In genomic region chr4:38386654-38387188, GRCh38 we compare ENCODE assay signal across 23 cellular contexts.
DNase-seq lines count a peak whose midpoint lies in the region; ATAC-seq, FAIRE-seq and TF ChIP-seq lines count a peak whose summit lies in the region.
"Had no signal": no experiment of that assay in that cellular context is flagged by ENCODE, and none has a peak within 500 bp of the region (broad histone marks: within the 10 kb centered on the region; RNA-seq: fewer than 3 reads in every experiment).

No MANE protein-coding gene starts in this region.

- TF ChIP-seq EP300 in Ishikawa (IDR thresholded peaks at IDR 0.05; ENCODE audit: borderline replicate concordance) (no peak), HepG2 (IDR thresholded peaks at IDR 0.05; ENCODE audit: low read depth in 2 of 2, low read length in 2 of 2) (no peak), HepG2 (CRISPR knock-in tag; IDR thresholded peaks at IDR 0.05; ENCODE audit: borderline replicate concordance) (no peak)

- TF ChIP-seq CTCF in Peyer's patch (IDR thresholded peaks at IDR 0.05): no peak
- TF ChIP-seq CTCF in HepG2 (CRISPR knock-in tag; IDR thresholded peaks at IDR 0.05): no peak

- BruUV-seq in HepG2 (replicated peaks; lab: Mats Ljungman, UMichigan): no TSS peak

- H3K27ac ChIP-seq in Peyer's patch: peak overlapping the region in 3 of 4 donors; percentile 30 to 85 (median 73)
- H3K27ac ChIP-seq in HepG2 (ENCODE audit: extremely low read length, insufficient read depth, low read length): peak overlapping the region; percentile 96
- peak overlapping the region; percentile 3 for H3K27ac ChIP-seq in subcutaneous abdominal adipose tissue (ENCODE audit: low read depth, low read length)
- H3K27ac ChIP-seq: dorsolateral prefrontal cortex had no signal

- in situ Hi-C loops in HepG2 (cut with HindIII; ENCODE audit: extremely low pct_ligation_motif_present, low pct_unique_long_range_greater_than_20kb): no loop called here

- H3K9ac ChIP-seq in HepG2 (ENCODE audit: insufficient read depth, low read depth, low read length) (peak overlapping the region; percentile 38; the same call in 1 of the 2 replicates), subcutaneous abdominal adipose tissue (ENCODE audit: low read length in 5 of 5) (no peak overlapping the region)

- DNase-seq in Peyer's patch (no peak), HepG2 (ENCODE audit: low spot score) (no peak), NCI-H2029 (lab: John Stamatoyannopoulos, UW) (no peak), posterior cingulate gyrus (no peak)
- no peak for DNase-seq in activated CD8-positive, alpha-beta T cell treated with anti-CD3 and anti-CD28 coated beads, Interleukin-2, amount 10 ng/mL, durations not matched to agents 7 days and 5 days
- DNase-seq: activated CD8-positive, alpha-beta T cell treated with anti-CD3 and anti-CD28 coated beads for 36 hours; activated naive CD4-positive, alpha-beta T cell treated with Interleukin-2 at 50 U/mL for 16 hours; activated T-cell treated with anti-CD3 and anti-CD28 coated beads, Interleukin-2, amount 50 U/mL, for 1 hour; amniotic stem cell; foreskin fibroblast; HFFc6; hippocampal formation; NCI-H82; SW 1271 had no signal

- WGBS in HepG2 (ENCODE audit: low lambda C conversion rate): 54% methylated on average over 2 of the region's 2 CpGs

- intact Hi-C loops in HepG2 (cut with micrococcal nuclease; ENCODE audit: unreplicated experiment): loop anchor here (5.0 kb wide), 1 partner anchor 286 kb away; no protein-coding TSS in a partner anchor
- intact Hi-C loops in posterior cingulate gyrus (cut with DNase I): no loop called here

- H3K9me3 Mint-ChIP-seq in activated CD8-positive, alpha-beta T cell treated with anti-CD3 and anti-CD28 coated beads, Interleukin-2, amount 10 ng/mL, durations not matched to agents 7 days and 5 days (ENCODE audit: insufficient read depth): peaks cover 15% of the 10 kb centered on the region

- H2AFZ ChIP-seq in HepG2 (ENCODE audit: low read length): no peak overlapping the region

- FAIRE-seq in HepG2 (lab: Jason Lieb, UNC): no peak
- FAIRE-seq: D721Med had no signal

- no peaks in the 10 kb centered on the region for H3K27me3 Mint-ChIP-seq in activated CD8-positive, alpha-beta T cell treated with anti-CD3 and anti-CD28 coated beads, Interleukin-2, amount 10 ng/mL, durations not matched to agents 7 days and 5 days (ENCODE audit: low read depth)
- H3K27me3 Mint-ChIP-seq: activated CD8-positive, alpha-beta T cell treated with anti-CD3 and anti-CD28 coated beads for 36 hours; stimulated activated naive CD8-positive, alpha-beta T cell treated with anti-CD3 and anti-CD28 coated beads, Interleukin-15, Interleukin-2, amounts not matched to agents 100 ng/mL and 50 ng/mL, for 24 hours had no signal

- H3K4me2 ChIP-seq in HepG2 (ENCODE audit: low read depth, low read length): peak overlapping the region; percentile 90; the same call in 1 of the 2 replicates

- H3K36me3 Mint-ChIP-seq in activated CD8-positive, alpha-beta T cell treated with anti-CD3 and anti-CD28 coated beads, Interleukin-2, amount 10 ng/mL, durations not matched to agents 7 days and 5 days (ENCODE audit: low read depth): peaks cover 8% of the 10 kb centered on the region

- H3K36me3 ChIP-seq in Peyer's patch: no peaks in the 10 kb centered on the region
- H3K36me3 ChIP-seq in HepG2 (replicated peaks in 1 of 2; ENCODE audit: control insufficient read depth in 1 of 2, insufficient read depth in 2 of 2, low read length in 2 of 2): no peaks in the 10 kb centered on the region
- no peaks in the 10 kb centered on the region for H3K36me3 ChIP-seq in subcutaneous abdominal adipose tissue (ENCODE audit: control insufficient read depth in 5 of 5, insufficient read depth in 5 of 5, low read length in 5 of 5)
- H3K36me3 ChIP-seq: uterus had no signal

- CTCF ChIA-PET in HepG2 (lab: Yijun Ruan, JAX; ENCODE audit: low intra/inter-chr PET ratio, low total read pairs): no interaction called here
- CTCF ChIA-PET in activated CD8-positive, alpha-beta T cell treated with anti-CD3 and anti-CD28 coated beads, Interleukin-2, amount 10 ng/mL, durations not matched to agents 7 days and 5 days (lab: Charles Lee): no interaction called here

- H3K4me1 Mint-ChIP-seq in activated CD8-positive, alpha-beta T cell treated with anti-CD3 and anti-CD28 coated beads, Interleukin-2, amount 10 ng/mL, durations not matched to agents 7 days and 5 days (ENCODE audit: low read depth): no peaks in the 10 kb centered on the region

- H3K4me3 Mint-ChIP-seq in activated CD8-positive, alpha-beta T cell treated with anti-CD3 and anti-CD28 coated beads, Interleukin-2, amount 10 ng/mL, durations not matched to agents 7 days and 5 days: no peak overlapping the region
- H3K4me3 Mint-ChIP-seq: activated CD8-positive, alpha-beta T cell treated with anti-CD3 and anti-CD28 coated beads for 36 hours; CD14-positive monocyte; HFFc6; stimulated activated naive CD8-positive, alpha-beta T cell treated with anti-CD3 and anti-CD28 coated beads, Interleukin-15, Interleukin-2, amounts not matched to agents 100 ng/mL and 50 ng/mL, for 24 hours had no signal

- no peaks in the 10 kb centered on the region for H3K27me3 ChIP-seq in Peyer's patch
- H3K27me3 ChIP-seq in HepG2 (ENCODE audit: control insufficient read depth in 1 of 2, insufficient read depth in 2 of 2, low read length in 2 of 2): no peaks in the 10 kb centered on the region
- H3K27me3 ChIP-seq in subcutaneous abdominal adipose tissue (ENCODE audit: control insufficient read depth in 5 of 5, insufficient read depth in 4 of 5, low read length in 5 of 5): no peaks in the 10 kb centered on the region
- H3K27me3 ChIP-seq: dorsolateral prefrontal cortex, uterus had no signal

- H3K4me3 ChIP-seq in Peyer's patch: no peak overlapping the region
- no peak overlapping the region for H3K4me3 ChIP-seq in HepG2 (replicated peaks in 1 of 3; ENCODE audit: insufficient read depth in 1 of 3, low read depth in 2 of 3, low read length in 3 of 3)
- no peak overlapping the region for H3K4me3 ChIP-seq in subcutaneous abdominal adipose tissue (ENCODE audit: low read depth in 1 of 5, low read length in 5 of 5)
- H3K4me3 ChIP-seq: dorsolateral prefrontal cortex, lung, uterus had no signal

- TF ChIP-seq RAD21 in Ishikawa (IDR thresholded peaks at IDR 0.05; ENCODE audit: low read depth): no peak
- TF ChIP-seq RAD21 in HepG2 (CRISPR knock-in tag; IDR thresholded peaks at IDR 0.05): no peak

- ATAC-seq in HepG2 (no peak), esophagus mucosa (no peak)
- no peak for ATAC-seq in activated CD8-positive, alpha-beta T cell treated with anti-CD3 and anti-CD28 coated beads, Interleukin-2, amount 10 ng/mL, durations not matched to agents 7 days and 5 days
- ATAC-seq: activated CD8-positive, alpha-beta T cell treated with anti-CD3 and anti-CD28 coated beads for 36 hours had no signal

- H4K20me1 ChIP-seq in HepG2 (ENCODE audit: insufficient read depth, low read length): no peaks in the 10 kb centered on the region

- POLR2A ChIA-PET in HepG2 (lab: Yijun Ruan, JAX): interaction anchor here (1.9 kb wide), 1 partner anchor 286 kb away, joined by 6 read pairs; no protein-coding TSS in a partner anchor
- POLR2A ChIA-PET in activated CD8-positive, alpha-beta T cell treated with anti-CD3 and anti-CD28 coated beads, Interleukin-2, amount 10 ng/mL, durations not matched to agents 7 days and 5 days (lab: Charles Lee): no interaction called here

- no peak for TF ChIP-seq POLR2A in Peyer's patch (IDR thresholded peaks at IDR 0.05)
- TF ChIP-seq POLR2A in HepG2 (IDR thresholded peaks at IDR 0.05; ENCODE audit: insufficient read depth in 1 of 2, low read depth in 2 of 2, low read length in 2 of 2): no peak

- H3K4me1 ChIP-seq in Peyer's patch (peaks cover 0 to 30% (median 0%) of the 10 kb centered on the region in 4 donors), HepG2 (ENCODE audit: insufficient read depth, low read length) (peaks cover 75% of the 10 kb centered on the region), subcutaneous abdominal adipose tissue (ENCODE audit: control insufficient read depth in 5 of 5, insufficient read depth in 5 of 5, low read length in 5 of 5) (peaks cover 2 to 58% (median 50%) of the 10 kb centered on the region in 5 donors)

- peaks cover 0 to 7% (median 0%) of the 10 kb centered on the region in 4 donors for H3K9me3 ChIP-seq in Peyer's patch
- peaks cover 32% of the 10 kb centered on the region for H3K9me3 ChIP-seq in HepG2 (ENCODE audit: low read length)
- no peaks in the 10 kb centered on the region for H3K9me3 ChIP-seq in subcutaneous abdominal adipose tissue (ENCODE audit: control insufficient read depth in 5 of 5, low read length in 5 of 5)
- H3K9me3 ChIP-seq: uterus had no signal

- no peaks in the 10 kb centered on the region for H3K79me2 ChIP-seq in HepG2 (ENCODE audit: insufficient read depth, low read length)

- no peak overlapping the region for H3K27ac Mint-ChIP-seq in activated CD8-positive, alpha-beta T cell treated with anti-CD3 and anti-CD28 coated beads, Interleukin-2, amount 10 ng/mL, durations not matched to agents 7 days and 5 days
- H3K27ac Mint-ChIP-seq: activated CD8-positive, alpha-beta T cell treated with anti-CD3 and anti-CD28 coated beads for 36 hours; CD14-positive monocyte; HFFc6; stimulated activated naive CD8-positive, alpha-beta T cell treated with anti-CD3 and anti-CD28 coated beads, Interleukin-15, Interleukin-2, amounts not matched to agents 100 ng/mL and 50 ng/mL, for 24 hours had no signal

TF ChIP-seq in Ishikawa, 13 proteins besides CTCF, POLR2A, EP300 and RAD21 (continues in another document):
- peak; percentile 68; the same call in 1 of the 2 replicates for TF ChIP-seq MAX (IDR thresholded peaks at IDR 0.05)
- TF ChIP-seq YY1 (IDR thresholded peaks at IDR 0.05; ENCODE audit: low read depth): no peak
- no peak for TF ChIP-seq FOXM1 (IDR thresholded peaks at IDR 0.05; ENCODE audit: borderline replicate concordance, low read depth)
- TF ChIP-seq TEAD4 (IDR thresholded peaks at IDR 0.05): no peak
- no peak for TF ChIP-seq TAF1 (IDR thresholded peaks at IDR 0.05; ENCODE audit: low read depth)

TF ChIP-seq in HepG2, 621 proteins besides CTCF, POLR2A, EP300 and RAD21:
- TF ChIP-seq ZNF629 (CRISPR knock-in tag; conservative IDR thresholded peaks at IDR 0.05): peak; percentile 84
- TF ChIP-seq CHD4 (IDR thresholded peaks at IDR 0.05; ENCODE audit: borderline replicate concordance, low read length): 0 out of 2 replicates have a peak, but pooled peaks have one; percentile 11
- TF ChIP-seq HOXD1 (CRISPR knock-in tag; IDR thresholded peaks at IDR 0.05): no peak
- TF ChIP-seq ZNF652 (CRISPR knock-in tag; IDR thresholded peaks at IDR 0.05; ENCODE audit: borderline replicate concordance, low read depth): 0 out of 2 replicates have a peak, but pooled peaks have one; percentile 22
- peak; percentile 80 for TF ChIP-seq ZMYM3 (CRISPR knock-in tag; IDR thresholded peaks at IDR 0.05)
- TF ChIP-seq SKI (IDR thresholded peaks at IDR 0.05; ENCODE audit: partially characterized antibody): no peak

Comparison
In these comparisons a context has a peak if more than half of its experiments do, and no peak if none do; other contexts are left out.
1. H3K27ac ChIP-seq: peak in every context shown above with its lines; median percentile 96 in HepG2; 73 in Peyer's patch; 3 in subcutaneous abdominal adipose tissue.